In the genomic region with DNA sequence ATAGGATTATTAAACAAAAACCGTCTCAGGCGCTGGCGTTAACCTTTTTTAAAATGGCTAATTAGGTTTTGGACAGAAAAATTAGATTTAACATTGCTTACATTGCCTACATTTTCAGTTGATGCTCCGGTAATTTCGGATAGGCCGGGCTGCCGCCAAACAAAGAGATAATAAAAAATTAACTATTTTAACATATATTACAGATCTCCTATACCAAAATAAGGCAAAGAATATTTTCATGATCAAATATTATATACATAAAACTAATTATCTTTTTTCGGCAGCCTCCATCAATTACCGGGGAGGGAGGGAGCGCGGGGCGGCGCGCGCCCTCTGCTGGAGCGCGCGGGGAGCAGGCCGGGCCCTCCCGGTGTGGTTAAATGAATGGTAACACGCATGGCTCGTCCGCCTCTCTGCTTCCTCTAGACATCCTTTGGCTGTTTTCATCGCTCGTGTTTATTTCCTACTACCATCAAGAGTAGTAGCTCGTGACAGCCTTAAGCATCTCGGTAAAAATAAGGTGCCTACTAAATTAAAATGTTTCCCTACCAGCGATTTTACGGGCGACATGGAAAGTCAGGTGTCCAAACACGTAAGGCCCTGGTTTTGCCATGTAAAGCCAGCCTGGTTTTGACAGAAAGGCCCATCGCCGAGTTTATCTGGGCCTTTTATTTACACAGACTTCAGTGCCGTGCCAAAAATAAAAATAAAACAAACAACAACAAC, we compare ENCODE assay signal across 9 cellular contexts. TPM values are rescaled to one million over a fixed set of nuclear protein-coding genes. Genes with fewer than 3 reads are reported as not detected.
DNase-seq lines count a peak whose midpoint lies in the region; ATAC-seq and TF ChIP-seq lines count a peak whose summit lies in the region.
"Had no signal": no experiment of that assay in that cellular context is flagged by ENCODE, and none has a peak within 500 bp of the region (broad histone marks: within the 10 kb centered on the region; RNA-seq: fewer than 3 reads in every experiment).

No MANE protein-coding gene starts in this region.

- H3K27ac ChIP-seq in fibroblast of lung (ENCODE audit: insufficient read depth, low read length) (no peak overlapping the region), neutrophil (no peak overlapping the region), urinary bladder (ENCODE audit: low read depth) (no peak overlapping the region)
- H3K27ac ChIP-seq: BLaER1 had no signal

- H3K4me2 ChIP-seq in fibroblast of lung (ENCODE audit: extremely low read depth, insufficient read depth, low read length), result peak overlapping the region; percentile 50
- H3K4me2 ChIP-seq: BLaER1 had no signal

- no peaks in the 10 kb centered on the region for H3K4me1 ChIP-seq in fibroblast of lung (ENCODE audit: control insufficient read depth, extremely low read depth, insufficient read depth, low read length)
- H3K4me1 ChIP-seq in neutrophil (ENCODE audit: control insufficient read depth in 1 of 2, insufficient read depth in 1 of 2, low read depth in 1 of 2, low read length in 1 of 2), result peaks cover 0 to 14% of the 10 kb centered on the region in 2 experiments
- H3K4me1 ChIP-seq in urinary bladder (ENCODE audit: insufficient read depth), result peaks cover 1% of the 10 kb centered on the region

- peak; percentile 15 for DNase-seq in DMS153 treated with DMSO at 0.1 percent for 48 hours (lab: John Stamatoyannopoulos, UW; ENCODE audit: unreplicated experiment)
- no peak for DNase-seq in DMS153 (lab: John Stamatoyannopoulos, UW)
- DNase-seq in NCI-H524 treated with DMSO at 0.1 percent for 48 hours (lab: John Stamatoyannopoulos, UW), result peak; percentile 38
- DNase-seq in activated T-cell treated with anti-CD3 and anti-CD28 coated beads, Interleukin-2, amount 50 U/mL, for 1 hour, result peak; percentile 66
- peak; percentile 19 to 39 for DNase-seq in fibroblast of lung (ENCODE audit: low read depth in 2 of 2)

- no peaks in the 10 kb centered on the region for H3K36me3 ChIP-seq in fibroblast of lung (ENCODE audit: control insufficient read depth, insufficient read depth, low read length)
- H3K36me3 ChIP-seq in neutrophil, result no peaks in the 10 kb centered on the region
- no peaks in the 10 kb centered on the region for H3K36me3 ChIP-seq in urinary bladder (ENCODE audit: insufficient read depth)
- H3K36me3 ChIP-seq: BLaER1 had no signal

- H3K79me2 ChIP-seq in fibroblast of lung (ENCODE audit: control insufficient read depth, insufficient read depth, low read length), result no peaks in the 10 kb centered on the region

- H3K4me3 ChIP-seq in fibroblast of lung (replicated peaks in 1 of 4; ENCODE audit: control extremely low read depth in 1 of 4, insufficient read depth in 1 of 4, low read depth in 3 of 4, low read length in 4 of 4) (peak overlapping the region in 2 of 4 experiments; percentile 6 to 7), neutrophil (ENCODE audit: low read depth in 1 of 2, low read length in 1 of 2) (peak overlapping the region in 1 of 2 experiments; percentile 11), urinary bladder (ENCODE audit: low read depth, low read length) (peak overlapping the region; percentile 40)
- H3K4me3 ChIP-seq: BLaER1 had no signal

- peak; percentile 72 for ATAC-seq in HG02870 (IDR thresholded peaks at IDR 0.05; ENCODE audit: unreplicated experiment)

- H3K27me3 ChIP-seq in fibroblast of lung (ENCODE audit: control insufficient read depth, insufficient read depth, low read length) (peaks cover 48% of the 10 kb centered on the region), neutrophil (peaks cover 100% of the 10 kb centered on the region)
- H3K27me3 ChIP-seq: BLaER1 had no signal

- no peak overlapping the region for H3K9ac ChIP-seq in fibroblast of lung (ENCODE audit: insufficient read depth, low read length)
- H3K9ac ChIP-seq: BLaER1 had no signal

- H2AFZ ChIP-seq in fibroblast of lung (ENCODE audit: low read length), result no peak overlapping the region

- H4K20me1 ChIP-seq in fibroblast of lung (ENCODE audit: control insufficient read depth, extremely low read depth, insufficient read depth, low read length), result no peaks in the 10 kb centered on the region
- H4K20me1 ChIP-seq: BLaER1 had no signal

- TF ChIP-seq CTCF in fibroblast of lung (conservative IDR thresholded peaks at IDR 0.05 in 1 of 2, IDR thresholded peaks at IDR 0.05 in 1 of 2; ENCODE audit: low read depth in 1 of 2, low read length in 2 of 2), result peak; percentile 89 to 90
- peak; percentile 65 for TF ChIP-seq CTCF in neutrophil (IDR thresholded peaks at IDR 0.05)

- no peaks in the 10 kb centered on the region for H3K9me3 ChIP-seq in fibroblast of lung (ENCODE audit: control insufficient read depth, insufficient read depth, low read depth, low read length)
- H3K9me3 ChIP-seq in neutrophil, result no peaks in the 10 kb centered on the region

- 14% methylated on average over 34 of the region's 34 CpGs for WGBS in urinary bladder

RNA-seq across cellular contexts. Expression of a gene that starts 52.4 kb away (rescaled TPM):
- total RNA-seq in fibroblast of lung, result 31.1 and 39.0 TPM in 2 replicates
- polyA plus RNA-seq in fibroblast of lung, result 39.3 and 39.9 TPM in 2 replicates
- 25.9 and 30.5 TPM in 2 replicates for polyA plus RNA-seq in fibroblast of lung (2012)
- 64.2 and 123 TPM in 2 replicates for polyA minus RNA-seq in fibroblast of lung (ENCODE audit: low replicate concordance)
- 54.5 TPM for total RNA-seq in urinary bladder
- 12.4 TPM for polyA plus RNA-seq in urinary bladder
